In the genomic region with DNA sequence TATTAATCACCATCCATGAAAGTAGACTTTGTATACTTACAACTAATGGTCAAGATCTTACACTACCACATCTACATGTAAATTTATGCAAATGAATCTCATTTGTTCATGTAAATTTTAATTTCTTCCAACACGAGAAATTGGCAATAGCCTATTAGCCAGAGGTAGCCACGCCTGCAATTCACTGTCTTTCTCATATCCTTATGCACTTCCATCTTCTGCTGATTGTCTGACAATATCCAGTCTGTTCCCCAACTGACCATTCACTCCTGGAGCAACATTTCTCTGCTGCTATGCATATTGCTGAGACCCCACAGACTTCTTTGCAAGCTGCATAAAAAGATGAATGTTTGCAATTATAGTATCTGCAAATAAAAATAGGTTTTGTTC, we compare ENCODE assay signal across 14 cellular contexts. TPM values are rescaled to one million over a fixed set of nuclear protein-coding genes. Genes with fewer than 3 reads are reported as not detected.
DNase-seq lines count a peak whose midpoint lies in the region; ATAC-seq and TF ChIP-seq lines count a peak whose summit lies in the region.
"Had no signal": no experiment of that assay in that cellular context is flagged by ENCODE, and none has a peak within 500 bp of the region (broad histone marks: within the 10 kb centered on the region; RNA-seq: fewer than 3 reads in every experiment).

No MANE protein-coding gene starts in this region.

- H3K27me3 ChIP-seq in MG63 (no peaks in the 10 kb centered on the region), lung (ENCODE audit: control insufficient read depth, insufficient read depth) (no peaks in the 10 kb centered on the region), tibial nerve (no peaks in the 10 kb centered on the region)

- TF ChIP-seq CTCF in chondrocyte (IDR thresholded peaks at IDR 0.05) (no peak), lung (IDR thresholded peaks at IDR 0.05; ENCODE audit: control extremely low read depth, extremely low read depth) (no peak), tibial nerve (IDR thresholded peaks at IDR 0.05) (no peak)

- H3K27ac ChIP-seq in lung (ENCODE audit: low read depth in 1 of 2, low read length in 1 of 2) (no peak overlapping the region), tibial nerve (peak overlapping the region in 2 of 4 donors; percentile 95 to 96)
- H3K27ac ChIP-seq: prostate gland had no signal

- H3K27ac Mint-ChIP-seq in chondrocyte (ENCODE audit: unreplicated experiment), result peak overlapping the region; percentile 51
- H3K27ac Mint-ChIP-seq: activated CD4-positive, alpha-beta T cell treated with anti-CD3 and anti-CD28 coated beads, Interleukin-2, amount 10 ng/mL, durations not matched to agents 7 days and 5 days; activated T-helper 17 cell treated with anti-CD3 and anti-CD28 coated beads, Interleukin-2, amount 50 U/mL, for 72 hours; brain had no signal

- ATAC-seq in lung (ENCODE audit: insufficient read depth, low FRiP score), result no peak
- ATAC-seq: activated T-helper 17 cell treated with anti-CD3 and anti-CD28 coated beads, Interleukin-2, amount 50 U/mL, for 72 hours had no signal

- H3K36me3 Mint-ChIP-seq in chondrocyte (ENCODE audit: low read depth), result peaks cover 39% of the 10 kb centered on the region
- H3K36me3 Mint-ChIP-seq: brain had no signal

- no peaks in the 10 kb centered on the region for H3K4me1 ChIP-seq in lung (ENCODE audit: control insufficient read depth in 2 of 2, insufficient read depth in 2 of 2, low read length in 2 of 2)
- H3K4me1 ChIP-seq in tibial nerve, result peaks cover 0 to 30% (median 11%) of the 10 kb centered on the region in 4 donors
- H3K4me1 ChIP-seq: prostate gland had no signal

- H3K4me1 Mint-ChIP-seq in chondrocyte (ENCODE audit: low read depth), result peaks cover 79% of the 10 kb centered on the region
- H3K4me1 Mint-ChIP-seq: activated CD4-positive, alpha-beta T cell treated with anti-CD3 and anti-CD28 coated beads, Interleukin-2, amount 10 ng/mL, durations not matched to agents 7 days and 5 days; activated T-helper 17 cell treated with anti-CD3 and anti-CD28 coated beads, Interleukin-2, amount 50 U/mL, for 72 hours; brain had no signal

- H3K27me3 Mint-ChIP-seq in chondrocyte (ENCODE audit: low read depth), result no peaks in the 10 kb centered on the region

- peak overlapping the region; percentile 77 for H3K4me3 ChIP-seq in MG63
- peak overlapping the region; percentile 39 for H3K4me3 ChIP-seq in lung
- peak overlapping the region; percentile 29 to 57 (median 40) for H3K4me3 ChIP-seq in tibial nerve
- H3K4me3 ChIP-seq: prostate gland had no signal

- DNase-seq in MG63 (no peak), chondrocyte (ENCODE audit: low spot score) (no peak), lung (ENCODE audit: low spot score) (no peak), tibial nerve (ENCODE audit: low spot score in 2 of 2) (no peak), CD1c-positive myeloid dendritic cell (ENCODE audit: extremely low spot score) (no peak), NCI-H1694 treated with DMSO at 0.1 percent for 48 hours (lab: John Stamatoyannopoulos, UW) (no peak)
- no peak for DNase-seq in stimulated activated CD4-positive, alpha-beta T cell treated with anti-CD3 and anti-CD28 coated beads, Interleukin-2, amount 100 ng/mL, for 24 hours
- DNase-seq: activated CD4-positive, alpha-beta T cell treated with anti-CD3 and anti-CD28 coated beads, Interleukin-2, amount 10 ng/mL, durations not matched to agents 7 days and 5 days; NCI-H510A; stimulated activated naive CD4-positive, alpha-beta T cell had no signal

- no peak for TF ChIP-seq POLR2A in tibial nerve (IDR thresholded peaks at IDR 0.05)

- peaks cover 41% of the 10 kb centered on the region for H3K9me3 Mint-ChIP-seq in chondrocyte (ENCODE audit: low read depth)
- H3K9me3 Mint-ChIP-seq: activated CD4-positive, alpha-beta T cell treated with anti-CD3 and anti-CD28 coated beads, Interleukin-2, amount 10 ng/mL, durations not matched to agents 7 days and 5 days had no signal

- H3K36me3 ChIP-seq in MG63 (peaks cover 62% of the 10 kb centered on the region), lung (ENCODE audit: control insufficient read depth in 2 of 2, insufficient read depth in 2 of 2, low read length in 2 of 2) (no peaks in the 10 kb centered on the region), tibial nerve (peaks cover 0 to 57% (median 0%) of the 10 kb centered on the region in 3 donors)
- H3K36me3 ChIP-seq: prostate gland had no signal

- H3K4me3 Mint-ChIP-seq in chondrocyte (ENCODE audit: unreplicated experiment), result peak overlapping the region; percentile 84
- H3K4me3 Mint-ChIP-seq: activated CD4-positive, alpha-beta T cell treated with anti-CD3 and anti-CD28 coated beads, Interleukin-2, amount 10 ng/mL, durations not matched to agents 7 days and 5 days; activated T-helper 17 cell treated with anti-CD3 and anti-CD28 coated beads, Interleukin-2, amount 50 U/mL, for 72 hours had no signal

- WGBS in lung, 2 donors, result 94 to 95% methylated on average over 2 of the region's 2 CpGs
- 74 to 84% methylated on average over 2 of the region's 2 CpGs for WGBS in tibial nerve, 2 donors

- no peak for TF ChIP-seq EP300 in tibial nerve (IDR thresholded peaks at IDR 0.05)

- H3K9me3 ChIP-seq in MG63 (peaks cover 40% of the 10 kb centered on the region), lung (ENCODE audit: control insufficient read depth in 2 of 2, insufficient read depth in 1 of 2, low read length in 1 of 2) (peaks cover 2 to 5% of the 10 kb centered on the region in 2 donors), tibial nerve (peaks cover 0 to 22% (median 5%) of the 10 kb centered on the region in 4 donors)
- H3K9me3 ChIP-seq: prostate gland had no signal

RNA-seq across cellular contexts. Expression of a gene that starts 2.5 kb away (rescaled TPM):
- total RNA-seq in MG63 (2014; rRNA removed; shearing (Covaris generic); ENCODE audit: low replicate concordance), result 377 and 715 TPM in 2 replicates
- total RNA-seq in chondrocyte (354 to 375 TPM (median 370 TPM) in 3 replicates), lung (100 to 1,000 TPM in 1 of 2 donors, 10 to 100 TPM in 1; 15.4 to 276 TPM), tibial nerve (1,000 to 10,000 TPM in 1 of 4 donors, 100 to 1,000 TPM in 3; 520 to 1,803 (median 896) TPM)
- 100 to 1,000 TPM; 414 to 523 TPM for polyA plus RNA-seq in lung
- total RNA-seq: activated CD4-positive, alpha-beta T cell treated with anti-CD3 and anti-CD28 coated beads, Interleukin-2, amount 10 ng/mL, durations not matched to agents 7 days and 5 days; activated T-helper 17 cell treated with anti-CD3 and anti-CD28 coated beads, Interleukin-2, amount 50 U/mL, for 72 hours; T-helper 2 cell treated with Interferon-gamma antibody and Interleukin-4, amounts not matched to agents 100 ng/mL and 5 ng/mL, for 36 hours had no signal
